19 cellular contexts compared by ENCODE assay signal in the genomic region with DNA sequence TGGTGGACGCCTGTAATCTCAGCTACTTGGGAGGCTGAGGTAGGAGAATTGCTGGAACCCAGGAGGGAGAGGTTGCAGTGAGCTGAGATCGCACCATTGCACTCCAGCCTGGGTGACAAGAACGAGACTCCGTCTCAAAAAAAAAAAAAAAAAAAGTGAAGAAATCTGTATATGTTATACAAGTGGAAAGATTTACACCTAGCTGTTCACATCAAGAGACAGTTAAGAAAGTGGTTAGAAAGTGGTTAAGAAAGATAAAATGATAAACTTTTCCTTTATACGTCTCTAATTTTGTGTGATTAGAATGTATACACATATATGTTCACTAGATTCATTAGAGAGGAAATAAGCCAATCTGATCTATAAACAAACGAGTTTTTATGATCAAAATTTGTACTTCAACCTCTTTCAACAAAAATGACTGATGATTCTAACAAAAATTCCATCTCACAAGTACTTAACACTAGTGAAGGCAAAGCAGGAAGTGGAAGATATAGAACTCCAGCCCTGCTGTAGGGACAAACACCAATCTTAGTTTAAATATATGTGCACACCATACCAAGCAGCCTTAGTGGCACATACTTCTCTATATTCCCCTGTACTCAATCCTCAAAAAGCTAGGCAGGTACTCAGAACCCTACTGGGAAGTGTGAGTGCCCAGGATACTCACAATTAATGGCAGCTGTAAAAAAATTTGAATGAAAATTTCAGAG. TPM values are rescaled to one million over a fixed set of nuclear protein-coding genes. Genes with fewer than 3 reads are reported as not detected.
DNase-seq lines count a peak whose midpoint lies in the region; ATAC-seq and TF ChIP-seq lines count a peak whose summit lies in the region.
"Had no signal": no experiment of that assay in that cellular context is flagged by ENCODE, and none has a peak within 500 bp of the region (broad histone marks: within the 10 kb centered on the region; RNA-seq: fewer than 3 reads in every experiment).

No MANE protein-coding gene starts in this region.

- intact Hi-C loops in natural killer cell (cut with micrococcal nuclease) (loop anchor here (2.0 kb wide), 1 partner anchor 50 kb away; no protein-coding TSS in a partner anchor), CD14-positive monocyte (cut with micrococcal nuclease) (no loop called here)

- no peak overlapping the region for H3K4me3 Mint-ChIP-seq in activated CD4-positive, alpha-beta T cell treated with anti-CD3 and anti-CD28 coated beads, Interleukin-2, amount 10 ng/mL, durations not matched to agents 7 days and 5 days
- no peak overlapping the region for H3K4me3 Mint-ChIP-seq in activated naive CD8-positive, alpha-beta T cell treated with anti-CD3 and anti-CD28 coated beads for 36 hours
- peak overlapping the region; percentile 41 for H3K4me3 Mint-ChIP-seq in natural killer cell
- H3K4me3 Mint-ChIP-seq in CD14-positive monocyte: no peak overlapping the region

- POLR2A ChIA-PET in activated CD4-positive, alpha-beta T cell treated with anti-CD3 and anti-CD28 coated beads, Interleukin-2, amount 10 ng/mL, durations not matched to agents 7 days and 5 days (lab: Charles Lee): no interaction called here
- POLR2A ChIA-PET in HEK293 (lab: Yijun Ruan, JAX): no interaction called here

- H3K27ac ChIP-seq in HEK293 (ENCODE audit: extremely low read depth, low read depth, low read length): no peak overlapping the region

- no peaks in the 10 kb centered on the region for H3K9me3 Mint-ChIP-seq in activated CD4-positive, alpha-beta T cell treated with anti-CD3 and anti-CD28 coated beads, Interleukin-2, amount 10 ng/mL, durations not matched to agents 7 days and 5 days
- no peaks in the 10 kb centered on the region for H3K9me3 Mint-ChIP-seq in activated naive CD8-positive, alpha-beta T cell treated with anti-CD3 and anti-CD28 coated beads for 36 hours
- no peaks in the 10 kb centered on the region for H3K9me3 Mint-ChIP-seq in natural killer cell
- no peaks in the 10 kb centered on the region for H3K9me3 Mint-ChIP-seq in CD14-positive monocyte

- H3K4me3 ChIP-seq in HEK293 (ENCODE audit: low read depth, low read length): no peak overlapping the region

- no peaks in the 10 kb centered on the region for H3K9me3 ChIP-seq in HEK293 (ENCODE audit: control insufficient read depth, insufficient read depth, low read depth, low read length)
- H3K9me3 ChIP-seq: BE2C had no signal

- peaks cover 39% of the 10 kb centered on the region for H3K36me3 Mint-ChIP-seq in activated CD4-positive, alpha-beta T cell treated with anti-CD3 and anti-CD28 coated beads, Interleukin-2, amount 10 ng/mL, durations not matched to agents 7 days and 5 days (ENCODE audit: low read depth)
- H3K36me3 Mint-ChIP-seq in activated naive CD8-positive, alpha-beta T cell treated with anti-CD3 and anti-CD28 coated beads for 36 hours: peaks cover 22% of the 10 kb centered on the region
- H3K36me3 Mint-ChIP-seq in natural killer cell (peaks cover 8% of the 10 kb centered on the region), CD14-positive monocyte (peaks cover 52 to 75% of the 10 kb centered on the region in 2 donors)

- peaks cover 40 to 58% of the 10 kb centered on the region in 2 experiments for H3K36me3 ChIP-seq in HEK293 (ENCODE audit: control insufficient read depth in 2 of 2, insufficient read depth in 1 of 2, low read length in 2 of 2)

- H3K27ac Mint-ChIP-seq in activated CD4-positive, alpha-beta T cell treated with anti-CD3 and anti-CD28 coated beads, Interleukin-2, amount 10 ng/mL, durations not matched to agents 7 days and 5 days: peak overlapping the region; percentile 17
- H3K27ac Mint-ChIP-seq in activated naive CD8-positive, alpha-beta T cell treated with anti-CD3 and anti-CD28 coated beads for 36 hours: peak overlapping the region; percentile 25
- H3K27ac Mint-ChIP-seq in natural killer cell: peak overlapping the region; percentile 72 to 80
- H3K27ac Mint-ChIP-seq in CD14-positive monocyte: peak overlapping the region in 1 of 7 donors; percentile 33

- CTCF ChIA-PET in activated CD4-positive, alpha-beta T cell treated with anti-CD3 and anti-CD28 coated beads, Interleukin-2, amount 10 ng/mL, durations not matched to agents 7 days and 5 days (lab: Charles Lee): interaction anchor here (0.7 kb wide), 1 partner anchor 133 kb away, joined by 5 read pairs; no protein-coding TSS in a partner anchor
- CTCF ChIA-PET in HEK293 (lab: Yijun Ruan, JAX): interaction anchor here (0.6 kb wide), 1 partner anchor 128 kb away, joined by 3 read pairs; no protein-coding TSS in a partner anchor

- peak; percentile 54 to 74 (median 67) for ATAC-seq in natural killer cell

- no peak for DNase-seq in activated CD4-positive, alpha-beta T cell treated with anti-CD3 and anti-CD28 coated beads, Interleukin-2, amount 10 ng/mL, durations not matched to agents 7 days and 5 days
- DNase-seq in activated CD4-positive, alpha-beta T cell treated with anti-CD3 and anti-CD28 coated beads for 1 hour: no peak
- DNase-seq in activated naive CD8-positive, alpha-beta T cell treated with anti-CD3 and anti-CD28 coated beads for 36 hours: no peak
- DNase-seq in natural killer cell: no peak
- DNase-seq in NCI-H1694 treated with DMSO at 0.1 percent for 48 hours (lab: John Stamatoyannopoulos, UW): no peak
- DNase-seq in CD14-positive monocyte (ENCODE audit: low spot score): no peak
- no peak for DNase-seq in occipital lobe (lab: John Stamatoyannopoulos, UW)
- DNase-seq: 8988T, BE2C, GF-D8, GOT3, KBM-7, NCI-H1048, NCI-H1436 treated with DMSO at 0.1 percent for 48 hours, NCI-H2081 treated with DMSO at 0.1 percent for 48 hours, NCI-H510A, NCI-H774, RPMI8226 had no signal

- no peaks in the 10 kb centered on the region for H3K4me1 ChIP-seq in HEK293 (ENCODE audit: control insufficient read depth, insufficient read depth, low read length)
- H3K4me1 ChIP-seq: BE2C had no signal

- no peak for TF ChIP-seq CTCF in HEK293 (tag by site-specific recombination; IDR thresholded peaks at IDR 0.05)
- TF ChIP-seq CTCF in natural killer cell (IDR thresholded peaks at IDR 0.05): no peak
- no peak for TF ChIP-seq CTCF in CD14-positive monocyte (IDR thresholded peaks at IDR 0.05)

- peaks cover 24% of the 10 kb centered on the region for H3K4me1 Mint-ChIP-seq in activated CD4-positive, alpha-beta T cell treated with anti-CD3 and anti-CD28 coated beads, Interleukin-2, amount 10 ng/mL, durations not matched to agents 7 days and 5 days
- peaks cover 34% of the 10 kb centered on the region for H3K4me1 Mint-ChIP-seq in activated naive CD8-positive, alpha-beta T cell treated with anti-CD3 and anti-CD28 coated beads for 36 hours
- H3K4me1 Mint-ChIP-seq in natural killer cell: peaks cover 32 to 51% of the 10 kb centered on the region in 2 donors
- H3K4me1 Mint-ChIP-seq in CD14-positive monocyte: peaks cover 2% of the 10 kb centered on the region

- no peaks in the 10 kb centered on the region for H3K27me3 Mint-ChIP-seq in activated CD4-positive, alpha-beta T cell treated with anti-CD3 and anti-CD28 coated beads, Interleukin-2, amount 10 ng/mL, durations not matched to agents 7 days and 5 days
- no peaks in the 10 kb centered on the region for H3K27me3 Mint-ChIP-seq in activated naive CD8-positive, alpha-beta T cell treated with anti-CD3 and anti-CD28 coated beads for 36 hours
- H3K27me3 Mint-ChIP-seq in natural killer cell (ENCODE audit: low read depth in 2 of 2): no peaks in the 10 kb centered on the region
- no peaks in the 10 kb centered on the region for H3K27me3 Mint-ChIP-seq in CD14-positive monocyte (ENCODE audit: low read depth in 3 of 3)

TF ChIP-seq in HEK293, 187 proteins besides CTCF, POLR2A, EP300 and RAD21:
- TF ChIP-seq ZNF544 (tag by site-specific recombination; IDR thresholded peaks at IDR 0.05): no peak
- TF ChIP-seq ZNF658 (tag by site-specific recombination; IDR thresholded peaks at IDR 0.05): no peak
- no peak for TF ChIP-seq ZNF146 (tag by site-specific recombination; IDR thresholded peaks at IDR 0.05)
- no peak for TF ChIP-seq IKZF3 (tag by site-specific recombination; IDR thresholded peaks at IDR 0.05)
- TF ChIP-seq PRDM1 (tag by site-specific recombination; IDR thresholded peaks at IDR 0.05): peak; percentile 62

RNA-seq across cellular contexts. Expression of gene RAF1, which starts 51.2 kb away (rescaled TPM):
- 10 to 100 TPM; 90.1 to 90.9 TPM for total RNA-seq in activated CD4-positive, alpha-beta T cell treated with anti-CD3 and anti-CD28 coated beads, Interleukin-2, amount 10 ng/mL, durations not matched to agents 7 days and 5 days
- total RNA-seq in activated naive CD8-positive, alpha-beta T cell treated with anti-CD3 and anti-CD28 coated beads for 36 hours: 10 to 100 TPM; 79.3 to 79.8 TPM
- total RNA-seq in natural killer cell (100 to 1,000 TPM; 142 to 168 (median 156) TPM), occipital lobe (216 TPM)
- polyA plus RNA-seq in CD14-positive monocyte: 10 to 100 TPM; 73.0 to 79.5 TPM

RNA-seq across cellular contexts. Expression of gene MKRN2, which starts 55.8 kb away (rescaled TPM):
- total RNA-seq in activated CD4-positive, alpha-beta T cell treated with anti-CD3 and anti-CD28 coated beads, Interleukin-2, amount 10 ng/mL, durations not matched to agents 7 days and 5 days: 10 to 100 TPM; 20.8 to 20.9 TPM
- 10 to 100 TPM; 27.8 to 29.2 TPM for total RNA-seq in activated naive CD8-positive, alpha-beta T cell treated with anti-CD3 and anti-CD28 coated beads for 36 hours
- 10 to 100 TPM; 23.9 to 31.7 (median 29.4) TPM for total RNA-seq in natural killer cell
- 10 to 100 TPM; 29.6 to 30.9 TPM for polyA plus RNA-seq in CD14-positive monocyte
- total RNA-seq in occipital lobe: 33.8 TPM
